10 cellular contexts compared by ENCODE assay signal in genomic region chr14:83706555-83706954, GRCh38.
A peak's percentile ranks its signal among the peaks of the same experiment; 100 is the strongest.
DNase-seq lines count a peak whose midpoint lies in the region; FAIRE-seq and TF ChIP-seq lines count a peak whose summit lies in the region.
"Had no signal": no experiment of that assay in that cellular context is flagged by ENCODE, and none has a peak within 500 bp of the region (broad histone marks: within the 10 kb centered on the region; RNA-seq: fewer than 3 reads in every experiment).

No MANE protein-coding gene starts in this region.

- no peaks in the 10 kb centered on the region for H3K9me1 ChIP-seq in endothelial cell of umbilical vein (replicated peaks; ENCODE audit: control insufficient read depth, extremely low read depth, insufficient read depth, low read length)

- POLR2A ChIA-PET in endothelial cell of umbilical vein (lab: Charles Lee) = no interaction called here
- POLR2A ChIA-PET in RWPE1 (lab: Yijun Ruan, JAX; ENCODE audit: low non-redundant PET) = no interaction called here

- no TSS peak for BruUV-seq in endothelial cell of umbilical vein (replicated peaks; lab: Mats Ljungman, UMichigan)

- CTCF ChIA-PET in endothelial cell of umbilical vein (lab: Charles Lee) = interaction anchor here (1.4 kb wide), 1 partner anchor 40 kb away, joined by 3 read pairs; no protein-coding TSS in a partner anchor
- CTCF ChIA-PET in RWPE1 (lab: Yijun Ruan, JAX) = no interaction called here

- intact Hi-C loops in endothelial cell of umbilical vein (cut with micrococcal nuclease) (no loop called here), tibial artery (cut with DNase I; ENCODE audit: low total_unique reads) (no loop called here)

- H3K4me3 ChIP-seq in endothelial cell of umbilical vein (replicated peaks in 1 of 3; ENCODE audit: insufficient read depth in 1 of 3, low read depth in 1 of 3, low read length in 3 of 3) (no peak overlapping the region), neuronal stem cell (ENCODE audit: low read length in 2 of 2) (no peak overlapping the region), tibial artery (no peak overlapping the region)

- H3K9me3 ChIP-seq in endothelial cell of umbilical vein (replicated peaks; ENCODE audit: control insufficient read depth, insufficient read depth, low read length) (no peaks in the 10 kb centered on the region), neuronal stem cell (replicated peaks in 1 of 2; ENCODE audit: control insufficient read depth in 2 of 2, insufficient read depth in 1 of 2, low read depth in 1 of 2, low read length in 2 of 2) (no peaks in the 10 kb centered on the region), tibial artery (no peaks in the 10 kb centered on the region)

- H2BK12ac ChIP-seq in neuronal stem cell (ENCODE audit: low read length) = no peak overlapping the region

- H3K23ac ChIP-seq in neuronal stem cell (ENCODE audit: low read depth, low read length, poor library complexity) = no peak overlapping the region

- no peak overlapping the region for H2BK5ac ChIP-seq in neuronal stem cell (ENCODE audit: low read length)

- H3K4me2 ChIP-seq in endothelial cell of umbilical vein (ENCODE audit: insufficient read depth, low read length) = peak overlapping the region; percentile 14
- no peak overlapping the region for H3K4me2 ChIP-seq in neuronal stem cell (ENCODE audit: insufficient read depth, low read length, poor library complexity, severe bottlenecking)

- H3K4me1 ChIP-seq in endothelial cell of umbilical vein (ENCODE audit: control insufficient read depth, extremely low read depth, insufficient read depth, low read length) = peaks cover 11% of the 10 kb centered on the region
- H3K4me1 ChIP-seq in neuronal stem cell (ENCODE audit: control insufficient read depth in 2 of 2, insufficient read depth in 1 of 2, low read depth in 1 of 2, low read length in 2 of 2) = peaks cover 3 to 11% of the 10 kb centered on the region in 2 donors
- no peaks in the 10 kb centered on the region for H3K4me1 ChIP-seq in tibial artery

- H2AK5ac ChIP-seq in neuronal stem cell (ENCODE audit: low read depth, low read length) = no peak overlapping the region

- FAIRE-seq in endothelial cell of umbilical vein (lab: Jason Lieb, UNC) = no peak
- FAIRE-seq: islet of Langerhans had no signal

- no peak overlapping the region for H4K8ac ChIP-seq in neuronal stem cell (ENCODE audit: low read depth, low read length)

- no peak overlapping the region for H3K14ac ChIP-seq in neuronal stem cell (ENCODE audit: low read length)

- no peak overlapping the region for H3K18ac ChIP-seq in neuronal stem cell (ENCODE audit: low read length)

- no CpG with 5 or more reads among the region's 1 CpG for WGBS in neuronal stem cell (ENCODE audit: extremely low coverage in 2 of 2, insufficient read length in 2 of 2, insufficient replicate concordance in 1 of 2), 2 donors

- no peak overlapping the region for H2BK15ac ChIP-seq in neuronal stem cell (ENCODE audit: low read length)

- no peaks in the 10 kb centered on the region for H3K79me1 ChIP-seq in neuronal stem cell (ENCODE audit: low read depth, low read length)

- H3K27ac ChIP-seq in endothelial cell of umbilical vein (ENCODE audit: insufficient read depth, low read depth, low read length) (peak overlapping the region; percentile 53), neuronal stem cell (replicated peaks; ENCODE audit: low read length) (peak overlapping the region; percentile 20), tibial artery (no peak overlapping the region), RWPE1 (no peak overlapping the region)

- H2BK120ac ChIP-seq in neuronal stem cell (ENCODE audit: low read depth, low read length) = no peak overlapping the region

- no peak for TF ChIP-seq CTCF in endothelial cell of umbilical vein (IDR thresholded peaks at IDR 0.05; ENCODE audit: extremely low read depth in 1 of 2, insufficient read depth in 1 of 2, low read depth in 1 of 2, low read length in 2 of 2)
- no peak for TF ChIP-seq CTCF in tibial artery (IDR thresholded peaks at IDR 0.05)
- no peak for TF ChIP-seq CTCF in RWPE1 (conservative IDR thresholded peaks at IDR 0.05; ENCODE audit: low read depth)

- H2AFZ ChIP-seq in endothelial cell of umbilical vein (ENCODE audit: low read depth, low read length) = peak overlapping the region; percentile 17
- no peak overlapping the region for H2AFZ ChIP-seq in neuronal stem cell (ENCODE audit: low read length)

- peak overlapping the region; percentile 19 for H3K9ac ChIP-seq in endothelial cell of umbilical vein (replicated peaks; ENCODE audit: extremely low read depth, insufficient read depth, low read length)
- no peak overlapping the region for H3K9ac ChIP-seq in neuronal stem cell (ENCODE audit: low read depth, low read length, poor library complexity)

- H3K79me2 ChIP-seq in endothelial cell of umbilical vein (ENCODE audit: control insufficient read depth, insufficient read depth, low read length) = no peaks in the 10 kb centered on the region

- no peaks in the 10 kb centered on the region for H3K27me3 ChIP-seq in endothelial cell of umbilical vein (ENCODE audit: control insufficient read depth in 2 of 2, insufficient read depth in 2 of 2, low read length in 2 of 2)
- no peaks in the 10 kb centered on the region for H3K27me3 ChIP-seq in neuronal stem cell (ENCODE audit: control insufficient read depth in 3 of 3, insufficient read depth in 3 of 3, low read depth in 1 of 3, low read length in 3 of 3)
- no peaks in the 10 kb centered on the region for H3K27me3 ChIP-seq in tibial artery

- DNase-seq in GM04504 (ENCODE audit: low read depth) (peak; percentile 9), NCI-H2171 treated with DMSO at 0.1 percent for 48 hours (lab: John Stamatoyannopoulos, UW) (peak; percentile 99), endothelial cell of umbilical vein (ENCODE audit: low read depth, low spot score) (peak; percentile 45), neuronal stem cell (ENCODE audit: low spot score) (peak; percentile 58), hippocampal formation (lab: John Stamatoyannopoulos, UW) (no peak), tibial artery (no peak), RWPE1 (ENCODE audit: low spot score) (no peak)
- DNase-seq: CD8-positive, alpha-beta memory T cell; substantia nigra had no signal

- H4K20me1 ChIP-seq in endothelial cell of umbilical vein (replicated peaks; ENCODE audit: control insufficient read depth, extremely low read depth, insufficient read depth, low read length) = no peaks in the 10 kb centered on the region

- TF ChIP-seq POLR2A in endothelial cell of umbilical vein (IDR thresholded peaks at IDR 0.05; ENCODE audit: low read depth, low read length) = no peak

- no peaks in the 10 kb centered on the region for H3K36me3 ChIP-seq in endothelial cell of umbilical vein (ENCODE audit: control insufficient read depth in 2 of 2, extremely low read depth in 1 of 2, insufficient read depth in 2 of 2, low read length in 2 of 2)
- H3K36me3 ChIP-seq in neuronal stem cell (replicated peaks in 1 of 2; ENCODE audit: control insufficient read depth in 2 of 2, insufficient read depth in 2 of 2, low read length in 2 of 2) = no peaks in the 10 kb centered on the region
- H3K36me3 ChIP-seq in tibial artery = no peaks in the 10 kb centered on the region

- H3K4ac ChIP-seq in neuronal stem cell (ENCODE audit: low read length) = no peak overlapping the region

- dilution Hi-C loops in endothelial cell of umbilical vein (cut with MboI; ENCODE audit: extremely low pct_ligation_motif_present, low sequenced_read_pairs) = no loop called here

- H4K91ac ChIP-seq in neuronal stem cell (ENCODE audit: low read depth, low read length, poor library complexity) = no peak overlapping the region

TF ChIP-seq in endothelial cell of umbilical vein, 7 proteins besides CTCF, POLR2A, EP300 and RAD21:
- no peak for TF ChIP-seq GATA2 (IDR thresholded peaks at IDR 0.05; ENCODE audit: insufficient read depth, insufficient read length, low read depth, low read length)
- no peak for TF ChIP-seq FOS (IDR thresholded peaks at IDR 0.05; ENCODE audit: borderline replicate concordance, insufficient read depth, low read length)
- TF ChIP-seq MYC (IDR thresholded peaks at IDR 0.05; ENCODE audit: low read depth, low read length) = no peak
- no peak for TF ChIP-seq JUN (IDR thresholded peaks at IDR 0.05; ENCODE audit: borderline replicate concordance, insufficient read depth, insufficient read length, low read depth)
- TF ChIP-seq POLR2AphosphoS5 (IDR thresholded peaks at IDR 0.05; ENCODE audit: insufficient read depth, low read depth, low read length) = no peak
- no peak for TF ChIP-seq MAX (IDR thresholded peaks at IDR 0.05; ENCODE audit: insufficient read depth, insufficient read length)
- TF ChIP-seq EZH2 (IDR thresholded peaks at IDR 0.05; ENCODE audit: borderline replicate concordance, low read depth, low read length, severe bottlenecking) = no peak
TF ChIP-seq in endothelial cell of umbilical vein: peak in this region for 0.

Comparison
In these comparisons a context has a peak if more than half of its experiments do, and no peak if none do; other contexts are left out.
1. DNase-seq: peak in GM04504 (single experiment), NCI-H2171 treated with DMSO at 0.1 percent for 48 hours (single experiment), endothelial cell of umbilical vein (single experiment) and neuronal stem cell (single experiment); none in hippocampal formation (0 of 2), tibial artery (0 of 2) and RWPE1 (single experiment).
2. H3K27ac ChIP-seq: peak in endothelial cell of umbilical vein (single experiment) and neuronal stem cell (single experiment); none in tibial artery (0 of 2) and RWPE1 (single experiment).